8 cellular contexts compared by ENCODE assay signal in the genomic region with DNA sequence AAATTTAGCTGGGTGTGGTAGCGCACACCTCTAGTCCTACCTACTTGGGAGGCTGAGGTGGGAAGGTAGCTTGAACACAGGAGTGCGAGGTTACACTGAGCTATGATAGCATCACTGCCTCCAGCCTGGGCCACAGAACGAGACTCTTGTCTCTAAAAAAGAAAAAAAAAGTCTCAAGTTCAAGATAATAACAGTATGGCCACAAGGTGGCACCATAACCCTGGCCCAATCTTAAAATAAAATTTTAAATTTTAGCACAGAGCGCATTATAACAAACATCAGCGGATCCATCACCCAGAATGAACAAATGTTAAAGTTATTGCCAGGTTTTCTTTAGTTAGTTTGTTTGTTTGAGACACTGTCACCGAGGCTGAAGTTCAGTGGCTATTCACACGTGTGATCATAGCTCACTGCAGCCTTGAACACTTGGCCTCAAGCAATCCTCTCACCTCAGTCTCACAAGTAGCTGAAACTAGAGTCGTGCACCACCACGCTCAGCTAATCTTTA. TPM values are rescaled to one million over a fixed set of nuclear protein-coding genes. Genes with fewer than 3 reads are reported as not detected.
DNase-seq lines count a peak whose midpoint lies in the region; ATAC-seq and TF ChIP-seq lines count a peak whose summit lies in the region.

No MANE protein-coding gene starts in this region.

- no peaks in the 10 kb centered on the region for H3K9me2 ChIP-seq in OCI-LY1 (ENCODE audit: low read depth, low read length)

- H2AFZ ChIP-seq in OCI-LY1 (ENCODE audit: low read length) = no peak overlapping the region

- H4K20me1 ChIP-seq in OCI-LY1 (ENCODE audit: insufficient read depth, low read length) = no peaks in the 10 kb centered on the region

- H3K27ac ChIP-seq in OCI-LY1 (ENCODE audit: low read depth, low read length, poor library complexity, severe bottlenecking) = no peak overlapping the region
- no peak overlapping the region for H3K27ac ChIP-seq in body of pancreas
- no peak overlapping the region for H3K27ac ChIP-seq in lung (ENCODE audit: low read depth in 1 of 2, low read length in 1 of 2)

- DNase-seq in AG10803 (ENCODE audit: low read depth) = peak; percentile 48
- DNase-seq in body of pancreas = peak in 3 of 4 donors; percentile 31 to 38 (median 37)
- no peak for DNase-seq in lung (ENCODE audit: low spot score)
- no peak for DNase-seq in posterior vena cava (ENCODE audit: low spot score)

- H3K36me3 ChIP-seq in OCI-LY1 (ENCODE audit: insufficient read depth, low read length) (no peaks in the 10 kb centered on the region), body of pancreas (replicated peaks in 1 of 2; ENCODE audit: insufficient read depth in 1 of 2, low read depth in 2 of 2) (no peaks in the 10 kb centered on the region), lung (ENCODE audit: control insufficient read depth in 2 of 2, insufficient read depth in 2 of 2, low read length in 2 of 2) (no peaks in the 10 kb centered on the region)

- no peak overlapping the region for H3K4me2 ChIP-seq in OCI-LY1 (ENCODE audit: low read length)

- H3K9me3 ChIP-seq in OCI-LY1 (ENCODE audit: low read length) (no peaks in the 10 kb centered on the region), body of pancreas (no peaks in the 10 kb centered on the region), lung (ENCODE audit: control insufficient read depth in 2 of 2, insufficient read depth in 1 of 2, low read length in 1 of 2) (peaks cover 0 to 5% of the 10 kb centered on the region in 2 donors)

- no peak overlapping the region for H3K4me3 ChIP-seq in AG10803 (ENCODE audit: low read length)
- no peak overlapping the region for H3K4me3 ChIP-seq in OCI-LY1 (ENCODE audit: low read depth, low read length, poor library complexity, severe bottlenecking)
- H3K4me3 ChIP-seq in body of pancreas = no peak overlapping the region
- H3K4me3 ChIP-seq in lung = no peak overlapping the region

- no peak for TF ChIP-seq POLR2A in body of pancreas (IDR thresholded peaks at IDR 0.05)

- intact Hi-C loops in body of pancreas (cut with DNase I) = no loop called here
- intact Hi-C loops in posterior vena cava (cut with DNase I) = no loop called here

- TF ChIP-seq CTCF in AG10803 (conservative IDR thresholded peaks at IDR 0.05; ENCODE audit: low read length) (peak; percentile 68), GM12873 (IDR thresholded peaks at IDR 0.05; ENCODE audit: insufficient read depth, low read depth, low read length, missing control alignments) (peak; percentile 61), OCI-LY1 (IDR thresholded peaks at IDR 0.05; ENCODE audit: low read length) (peak; percentile 77), body of pancreas (IDR thresholded peaks at IDR 0.05) (peak; percentile 42 to 72 (median 58)), lung (IDR thresholded peaks at IDR 0.05; ENCODE audit: control extremely low read depth, extremely low read depth) (peak; percentile 43)

- ATAC-seq in body of pancreas (peak; percentile 21), lung (ENCODE audit: insufficient read depth, low FRiP score) (no peak), HG03280 (IDR thresholded peaks at IDR 0.05; ENCODE audit: unreplicated experiment) (no peak), GM21717 (IDR thresholded peaks at IDR 0.05; ENCODE audit: unreplicated experiment) (no peak)

- no peak overlapping the region for H3K9ac ChIP-seq in OCI-LY1 (ENCODE audit: low read length)

- H3K27me3 ChIP-seq in OCI-LY1 (ENCODE audit: insufficient read depth, low read length) = no peaks in the 10 kb centered on the region
- peaks cover 0 to 15% of the 10 kb centered on the region in 2 donors for H3K27me3 ChIP-seq in body of pancreas
- H3K27me3 ChIP-seq in lung (ENCODE audit: control insufficient read depth, insufficient read depth) = peaks cover 6% of the 10 kb centered on the region

- no peaks in the 10 kb centered on the region for H3F3A ChIP-seq in OCI-LY1 (ENCODE audit: insufficient read depth, low read length)

- H3K79me2 ChIP-seq in OCI-LY1 (ENCODE audit: insufficient read depth, low read length) = no peaks in the 10 kb centered on the region

- WGBS in body of pancreas, 2 donors = 5 to 8% methylated on average over 9 of the region's 9 CpGs
- WGBS in lung, 2 donors = 12 to 17% methylated on average over 9 of the region's 9 CpGs

- no peaks in the 10 kb centered on the region for H3K4me1 ChIP-seq in OCI-LY1 (ENCODE audit: insufficient read depth, low read length, severe bottlenecking)
- peaks cover 12% of the 10 kb centered on the region for H3K4me1 ChIP-seq in body of pancreas
- H3K4me1 ChIP-seq in lung (ENCODE audit: control insufficient read depth in 2 of 2, insufficient read depth in 2 of 2, low read length in 2 of 2) = peaks cover 0 to 1% of the 10 kb centered on the region in 2 donors

RNA-seq across cellular contexts. Expression of gene HTR6, which starts 2.9 kb away (rescaled TPM):
- total RNA-seq in body of pancreas = not detected
- not detected for total RNA-seq in lung
- polyA plus RNA-seq in lung = not detected
- total RNA-seq in posterior vena cava = not detected

RNA-seq across cellular contexts. Expression of gene NBL1, which starts 17.7 kb away (rescaled TPM):
- total RNA-seq in body of pancreas (10 to 100 TPM; 21.8 to 32.4 TPM), lung (100 to 1,000 TPM; 107 to 133 TPM), posterior vena cava (100 to 1,000 TPM; 137 to 186 TPM)
- polyA plus RNA-seq in lung = 100 to 1,000 TPM in 1 of 2 donors, 10 to 100 TPM in 1; 48.0 to 102 TPM

Comparison
In these comparisons a context has a peak if more than half of its experiments do, and no peak if none do; other contexts are left out.
1. DNase-seq: peak in AG10803 (single experiment) and body of pancreas (3 of 4); none in lung (single experiment) and posterior vena cava (single experiment).
2. Peak in every context shown above with its lines, with median percentiles within 50 percentile points of each other: CTCF ChIP-seq.